7 cellular contexts compared by ENCODE assay signal in genomic region chr1:6743189-6744101, GRCh38.
DNase-seq lines count a peak whose midpoint lies in the region; ATAC-seq and TF ChIP-seq lines count a peak whose summit lies in the region.

No MANE protein-coding gene starts in this region.

- no peak overlapping the region for H3K4me3 Mint-ChIP-seq in stimulated activated effector memory CD8-positive, alpha-beta T cell treated with anti-CD3 and anti-CD28 coated beads, Interleukin-12 subunit alpha, Interleukin-12 subunit beta, amount 100 ng/mL, for 72 hours

- DNase-seq in GM12865 (ENCODE audit: low read depth) (peak; percentile 61), MV-4-11 (lab: John Stamatoyannopoulos, UW) (peak; percentile 93), amniotic epithelial cell (ENCODE audit: low read depth) (peak; percentile 83), hippocampal formation (lab: John Stamatoyannopoulos, UW) (peak; percentile 17 to 44), DMS 273 (lab: John Stamatoyannopoulos, UW; ENCODE audit: unreplicated experiment) (no peak)
- peak; percentile 12 to 69 for DNase-seq in stimulated activated effector memory CD8-positive, alpha-beta T cell treated with anti-CD3 and anti-CD28 coated beads, Interleukin-12 subunit alpha, Interleukin-12 subunit beta, amount 100 ng/mL, for 72 hours (ENCODE audit: low spot score in 2 of 2)

- ATAC-seq in stimulated activated effector memory CD8-positive, alpha-beta T cell treated with anti-CD3 and anti-CD28 coated beads, Interleukin-12 subunit alpha, Interleukin-12 subunit beta, amount 100 ng/mL, for 72 hours: peak; percentile 61
- no peak for ATAC-seq in GM21360 (IDR thresholded peaks at IDR 0.05; ENCODE audit: unreplicated experiment)

- H3K9me3 Mint-ChIP-seq in stimulated activated effector memory CD8-positive, alpha-beta T cell treated with anti-CD3 and anti-CD28 coated beads, Interleukin-12 subunit alpha, Interleukin-12 subunit beta, amount 100 ng/mL, for 72 hours: no peaks in the 10 kb centered on the region

- TF ChIP-seq CTCF in GM12865 (IDR thresholded peaks at IDR 0.05; ENCODE audit: insufficient read depth, low read depth, low read length, missing control alignments): no peak

- H3K27ac Mint-ChIP-seq in stimulated activated effector memory CD8-positive, alpha-beta T cell treated with anti-CD3 and anti-CD28 coated beads, Interleukin-12 subunit alpha, Interleukin-12 subunit beta, amount 100 ng/mL, for 72 hours: no peak overlapping the region

- H3K4me1 Mint-ChIP-seq in stimulated activated effector memory CD8-positive, alpha-beta T cell treated with anti-CD3 and anti-CD28 coated beads, Interleukin-12 subunit alpha, Interleukin-12 subunit beta, amount 100 ng/mL, for 72 hours: peaks cover 17% of the 10 kb centered on the region

- no peaks in the 10 kb centered on the region for H3K36me3 Mint-ChIP-seq in stimulated activated effector memory CD8-positive, alpha-beta T cell treated with anti-CD3 and anti-CD28 coated beads, Interleukin-12 subunit alpha, Interleukin-12 subunit beta, amount 100 ng/mL, for 72 hours

- no peak overlapping the region for H3K4me3 ChIP-seq in GM12865 (ENCODE audit: low read depth, low read length)
